In genomic region chr5:149551227-149552037, GRCh38 we compare ENCODE assay signal across 8 cellular contexts. TPM values are rescaled to one million over a fixed set of nuclear protein-coding genes. Genes with fewer than 3 reads are reported as not detected.
A peak's percentile ranks its signal among the peaks of the same experiment; 100 is the strongest.
DNase-seq lines count a peak whose midpoint lies in the region; ATAC-seq lines count a peak whose summit lies in the region.

CSNK1A1 (minus strand) TSS chr5:149551439; CDS start chr5:149550964, 475 bp downstream.

- peak within 1 kb of the TSS; percentile 92 to 99 (median 98) for H3K4me3 Mint-ChIP-seq in IgD-negative memory B cell

- H3K4me1 ChIP-seq in mononuclear cell (ENCODE audit: insufficient read depth, low read length) = peaks cover 34% of the 10 kb centered on the region

- peak; percentile 87 for ATAC-seq in GM21529 (IDR thresholded peaks at IDR 0.05; ENCODE audit: unreplicated experiment)

- DNase-seq in DMS153 treated with DMSO at 0.1 percent for 48 hours (lab: John Stamatoyannopoulos, UW; ENCODE audit: unreplicated experiment) (peak; percentile 69), OCI-M1 (lab: John Stamatoyannopoulos, UW) (peak; percentile 99), activated T-cell treated with anti-CD3 and anti-CD28 coated beads for 24 hours (ENCODE audit: low read depth) (peak; percentile 100), epidermal melanocyte (ENCODE audit: insufficient read length, low spot score) (peak; percentile 96)
- DNase-seq in stimulated activated CD8-positive, alpha-beta memory T cell treated with anti-CD3 and anti-CD28 coated beads, Interleukin-4, amount 100 ng/mL, for 1 hour (ENCODE audit: low read depth in 2 of 2, low spot score in 1 of 2) = peak; percentile 94 to 99

- H3K4me1 Mint-ChIP-seq in IgD-negative memory B cell = peaks cover 22 to 34% (median 23%) of the 10 kb centered on the region in 3 donors

- H3K27me3 Mint-ChIP-seq in IgD-negative memory B cell = no peaks in the 10 kb centered on the region

- no peaks in the 10 kb centered on the region for H3K9me3 Mint-ChIP-seq in IgD-negative memory B cell

- H3K4me3 ChIP-seq in mononuclear cell (ENCODE audit: low read length) = peak within 1 kb of the TSS; percentile 99

- H3K9me3 ChIP-seq in mononuclear cell (ENCODE audit: low read depth, low read length) = no peaks in the 10 kb centered on the region

- H3K27me3 ChIP-seq in mononuclear cell (ENCODE audit: insufficient read depth, low read length) = no peaks in the 10 kb centered on the region

- H3K36me3 Mint-ChIP-seq in IgD-negative memory B cell = peaks cover 2% of the 10 kb centered on the region

- H3K27ac Mint-ChIP-seq in IgD-negative memory B cell = peak within 1 kb of the TSS; percentile 94 to 99 (median 97)

RNA-seq across cellular contexts. Expression of gene CSNK1A1, which starts in this region (rescaled TPM):
- 124 TPM for polyA plus RNA-seq in IgD-negative memory B cell
- total RNA-seq in mononuclear cell = 249 TPM

Comparison
In these comparisons a context has a peak if more than half of its experiments do, and no peak if none do; other contexts are left out.
1. Peak in every context shown above with its lines: DNase-seq, ATAC-seq and H3K4me3 ChIP-seq.